8 cellular contexts compared by ENCODE assay signal in genomic region chr20:11716239-11716944, GRCh38.
DNase-seq lines count a peak whose midpoint lies in the region; ATAC-seq and TF ChIP-seq lines count a peak whose summit lies in the region.

No MANE protein-coding gene starts in this region.

- H2AFZ ChIP-seq in neural cell (ENCODE audit: low read depth, low read length): no peak overlapping the region

- TF ChIP-seq EP300 in neural cell (conservative IDR thresholded peaks at IDR 0.05; ENCODE audit: poor library complexity, severe bottlenecking): no peak

- ATAC-seq in HG02840 (IDR thresholded peaks at IDR 0.05; ENCODE audit: low FRiP score, unreplicated experiment) (no peak), HG03196 (IDR thresholded peaks at IDR 0.05; ENCODE audit: unreplicated experiment) (no peak)

- H3K36me3 ChIP-seq in brain microvascular endothelial cell (replicated peaks): no peaks in the 10 kb centered on the region
- H3K36me3 ChIP-seq in neural cell (ENCODE audit: insufficient read depth, low read length): no peaks in the 10 kb centered on the region

- H3K27ac ChIP-seq in brain microvascular endothelial cell: peak overlapping the region; percentile 26
- H3K27ac ChIP-seq in neural cell (ENCODE audit: low read length): peak overlapping the region; percentile 59

- H3K9me2 ChIP-seq in neural cell (ENCODE audit: insufficient read depth, low read length): no peaks in the 10 kb centered on the region

- in situ Hi-C loops in brain microvascular endothelial cell (cut with HindIII; ENCODE audit: low pct_ligation_motif_present, low sequenced_read_pairs): no loop called here

- no peak overlapping the region for H3K4me2 ChIP-seq in neural cell (ENCODE audit: low read length)

- no peaks in the 10 kb centered on the region for H3K9me3 ChIP-seq in neural cell (ENCODE audit: low read length)

- no peak for TF ChIP-seq RAD21 in neural cell (conservative IDR thresholded peaks at IDR 0.05)

- H3K4me3 ChIP-seq in brain microvascular endothelial cell (ENCODE audit: low read depth, low read length) (no peak overlapping the region), neural cell (ENCODE audit: low read length) (peak overlapping the region; percentile 12)

- TF ChIP-seq CTCF in brain microvascular endothelial cell (IDR thresholded peaks at IDR 0.05; ENCODE audit: low read depth, low read length, missing control alignments) (peak; percentile 88), neural cell (IDR thresholded peaks at IDR 0.05; ENCODE audit: poor library complexity, severe bottlenecking) (peak; percentile 58)

- no peaks in the 10 kb centered on the region for H4K20me1 ChIP-seq in neural cell (ENCODE audit: insufficient read depth)

- peaks cover 2% of the 10 kb centered on the region for H3F3A ChIP-seq in neural cell (ENCODE audit: insufficient read depth, low read length, poor library complexity, severe bottlenecking)

- no peak overlapping the region for H3K9ac ChIP-seq in neural cell (ENCODE audit: low read length)

- peak; percentile 53 for DNase-seq in GF-D8 (lab: John Stamatoyannopoulos, UW)
- peak; percentile 26 for DNase-seq in NCI-H1092 treated with DMSO at 0.1 percent for 48 hours (lab: John Stamatoyannopoulos, UW)
- DNase-seq in brain microvascular endothelial cell: peak; percentile 90
- DNase-seq in stimulated activated CD4-positive, alpha-beta T cell treated with anti-CD3 and anti-CD28 coated beads, Interleukin-12 subunit alpha, Interleukin-12 subunit beta, amount 100 ng/mL, for 4 hours: no peak
- DNase-seq in DMS79 treated with DMSO at 0.1 percent for 48 hours (lab: John Stamatoyannopoulos, UW): no peak

- no peaks in the 10 kb centered on the region for H3K27me3 ChIP-seq in brain microvascular endothelial cell (replicated peaks)
- H3K27me3 ChIP-seq in neural cell (ENCODE audit: insufficient read depth, low read depth, low read length): no peaks in the 10 kb centered on the region

- H3K79me2 ChIP-seq in neural cell (replicated peaks; ENCODE audit: insufficient read depth, low read length): no peaks in the 10 kb centered on the region

TF ChIP-seq in neural cell, 6 proteins besides CTCF, POLR2A, EP300 and RAD21:
- TF ChIP-seq SMC3 (conservative IDR thresholded peaks at IDR 0.05; ENCODE audit: poor library complexity): peak; percentile 15
- TF ChIP-seq MXI1 (conservative IDR thresholded peaks at IDR 0.05; ENCODE audit: poor library complexity, severe bottlenecking): no peak

Comparison
In these comparisons a context has a peak if more than half of its experiments do, and no peak if none do; other contexts are left out.
1. DNase-seq: peak in GF-D8 (single experiment), NCI-H1092 treated with DMSO at 0.1 percent for 48 hours (single experiment) and brain microvascular endothelial cell (single experiment); none in stimulated activated CD4-positive, alpha-beta T cell treated with anti-CD3 and anti-CD28 coated beads, Interleukin-12 subunit alpha, Interleukin-12 subunit beta, amount 100 ng/mL, for 4 hours (single experiment) and DMS79 treated with DMSO at 0.1 percent for 48 hours (single experiment).